ENCODE assay signal across 8 cellular contexts in the genomic region with DNA sequence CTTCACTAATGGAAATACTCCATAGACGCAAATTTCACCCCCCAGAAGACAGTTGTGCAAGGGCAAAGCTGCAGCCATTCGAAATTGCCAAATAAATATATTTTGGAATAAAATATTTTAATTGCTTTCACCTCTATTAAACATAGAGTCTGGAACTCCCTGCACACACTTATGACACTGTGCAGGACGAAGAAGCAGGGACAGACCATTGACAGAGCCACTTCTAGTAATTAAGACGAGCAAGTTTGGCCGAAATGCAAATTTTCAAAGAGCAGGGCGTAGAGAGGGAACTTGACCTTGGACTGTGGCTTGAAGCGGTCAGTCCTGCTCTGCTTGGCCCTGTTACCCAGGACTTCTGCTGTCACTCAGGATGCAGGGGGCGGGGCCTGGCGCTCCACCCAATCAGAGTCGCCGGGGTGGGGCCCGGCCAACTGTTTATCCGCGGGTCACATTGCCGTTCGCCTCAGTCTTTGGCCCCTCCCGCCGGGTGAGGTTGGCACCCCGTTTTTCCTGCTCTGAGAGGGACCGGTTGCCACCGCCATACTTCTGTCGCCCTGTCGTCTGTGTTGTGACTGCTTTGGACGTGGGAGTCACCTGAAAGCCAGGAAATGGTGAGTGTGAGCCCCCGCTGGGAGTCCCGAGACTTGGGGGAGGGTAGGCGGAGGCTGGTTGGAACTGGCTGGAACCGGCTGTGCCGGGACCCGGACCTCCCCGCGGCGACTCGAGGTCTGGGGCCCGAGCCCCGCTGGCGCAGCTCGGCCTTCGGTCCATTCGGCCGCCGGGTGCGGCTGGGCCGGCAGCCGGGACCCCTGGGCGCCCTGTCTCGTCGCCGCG. TPM values are rescaled to one million over a fixed set of nuclear protein-coding genes. Genes with fewer than 3 reads are reported as not detected.
DNase-seq lines count a peak whose midpoint lies in the region; ATAC-seq, FAIRE-seq and TF ChIP-seq lines count a peak whose summit lies in the region.

Gene ZNF844, plus strand, starts transcription at position 466 of the 834 bp plus-strand sequence. Its CDS starts 143 bp downstream, at position 609.

- peak within 1 kb of the TSS; percentile 87 for H3K27ac Mint-ChIP-seq in neural crest cell (ENCODE audit: unreplicated experiment)

- TF ChIP-seq CTCF in neural crest cell (conservative IDR thresholded peaks at IDR 0.05): no peak

- ATAC-seq in HG03135 (IDR thresholded peaks at IDR 0.05; ENCODE audit: unreplicated experiment) (peak; percentile 61), HG02973 (IDR thresholded peaks at IDR 0.05; ENCODE audit: unreplicated experiment) (no peak)
- peak; percentile 86 for ATAC-seq in stimulated activated naive CD8-positive, alpha-beta T cell treated with anti-CD3 and anti-CD28 coated beads, Interleukin-15, Interleukin-2, amounts not matched to agents 100 U/mL and 50 U/mL, for 24 hours

- peaks cover 13% of the 10 kb centered on the region for H3K4me1 Mint-ChIP-seq in neural crest cell

- H3K9me3 Mint-ChIP-seq in neural crest cell: no peaks in the 10 kb centered on the region

- peak within 1 kb of the TSS; percentile 93 for H3K4me3 Mint-ChIP-seq in neural crest cell

- peak; percentile 67 for DNase-seq in GM18507 (ENCODE audit: extremely low spot score, insufficient read length, low read depth)
- peak; percentile 76 for DNase-seq in RPMI8226
- peak; percentile 77 for DNase-seq in activated naive CD4-positive, alpha-beta T cell treated with Interleukin-2 at 50 U/mL for 16 hours
- DNase-seq in foreskin melanocyte: peak; percentile 79
- peak; percentile 92 for DNase-seq in neural crest cell (ENCODE audit: low read depth, low spot score)
- peak; percentile 89 for DNase-seq in stimulated activated naive CD8-positive, alpha-beta T cell treated with anti-CD3 and anti-CD28 coated beads, Interleukin-15, Interleukin-2, amounts not matched to agents 100 U/mL and 50 U/mL, for 24 hours

- peak; percentile 70 for FAIRE-seq in GM18507 (lab: Jason Lieb, UNC)

- H3K27me3 Mint-ChIP-seq in neural crest cell (ENCODE audit: low read depth): peaks cover 2% of the 10 kb centered on the region

- peaks cover 15% of the 10 kb centered on the region for H3K36me3 Mint-ChIP-seq in neural crest cell (ENCODE audit: low read depth)

RNA-seq across cellular contexts. Expression of gene ZNF844, which starts in this region (rescaled TPM):
- total RNA-seq in neural crest cell: 9.4 and 10.0 TPM in 2 replicates
